ENCODE assay signal across 11 cellular contexts in genomic region chr2:128261245-128262128, GRCh38. TPM values are rescaled to one million over a fixed set of nuclear protein-coding genes. Genes with fewer than 3 reads are reported as not detected.
DNase-seq lines count a peak whose midpoint lies in the region; ATAC-seq and TF ChIP-seq lines count a peak whose summit lies in the region.
"Had no signal": no experiment of that assay in that cellular context is flagged by ENCODE, and none has a peak within 500 bp of the region (broad histone marks: within the 10 kb centered on the region; RNA-seq: fewer than 3 reads in every experiment).

No MANE protein-coding gene starts in this region.

- TF ChIP-seq CTCF in mucosa of descending colon (IDR thresholded peaks at IDR 0.05): no peak

- H3K36me3 ChIP-seq in esophagus (ENCODE audit: control insufficient read depth in 2 of 2, insufficient read depth in 2 of 2, low read length in 1 of 2): peaks cover 0 to 4% of the 10 kb centered on the region in 2 donors
- H3K36me3 ChIP-seq in neuronal stem cell (replicated peaks in 1 of 2; ENCODE audit: control insufficient read depth in 2 of 2, insufficient read depth in 2 of 2, low read length in 2 of 2): peaks cover 0 to 9% of the 10 kb centered on the region in 2 donors
- H3K36me3 ChIP-seq in mucosa of descending colon (ENCODE audit: low read depth): no peaks in the 10 kb centered on the region
- H3K36me3 ChIP-seq: heart left ventricle had no signal

- H3K4me3 ChIP-seq in esophagus (ENCODE audit: low read depth in 1 of 2, low read length in 2 of 2) (no peak overlapping the region), neuronal stem cell (ENCODE audit: low read length in 2 of 2) (no peak overlapping the region), mucosa of descending colon (no peak overlapping the region)
- H3K4me3 ChIP-seq: BLaER1 had no signal

- peak overlapping the region; percentile 99 for H2BK12ac ChIP-seq in neuronal stem cell (ENCODE audit: low read length)

- ATAC-seq in mucosa of descending colon (no peak), GM18907 (IDR thresholded peaks at IDR 0.05; ENCODE audit: unreplicated experiment) (no peak), GM21737 (IDR thresholded peaks at IDR 0.05; ENCODE audit: unreplicated experiment) (no peak)

- peak overlapping the region; percentile 71 for H3K14ac ChIP-seq in neuronal stem cell (ENCODE audit: low read length)

- intact Hi-C loops in mucosa of descending colon (cut with DNase I, micrococcal nuclease): no loop called here

- no peaks in the 10 kb centered on the region for H3K9me3 ChIP-seq in esophagus (ENCODE audit: control insufficient read depth in 2 of 2, insufficient read depth in 1 of 2, low read depth in 1 of 2, low read length in 1 of 2)
- H3K9me3 ChIP-seq in neuronal stem cell (replicated peaks in 1 of 2; ENCODE audit: control insufficient read depth in 2 of 2, insufficient read depth in 1 of 2, low read depth in 1 of 2, low read length in 2 of 2): no peaks in the 10 kb centered on the region
- no peaks in the 10 kb centered on the region for H3K9me3 ChIP-seq in mucosa of descending colon
- H3K9me3 ChIP-seq: BLaER1 had no signal

- H3K27ac ChIP-seq in esophagus (ENCODE audit: low read depth in 2 of 2, low read length in 1 of 2) (peak overlapping the region; percentile 3 to 70), neuronal stem cell (replicated peaks; ENCODE audit: low read length) (peak overlapping the region; percentile 98)
- H3K27ac ChIP-seq: BLaER1 had no signal

- peaks cover 0 to 6% of the 10 kb centered on the region in 2 donors for H3K4me1 ChIP-seq in esophagus (ENCODE audit: control insufficient read depth in 2 of 2, insufficient read depth in 2 of 2, low read length in 1 of 2)
- H3K4me1 ChIP-seq in neuronal stem cell (ENCODE audit: control insufficient read depth in 2 of 2, insufficient read depth in 1 of 2, low read depth in 1 of 2, low read length in 2 of 2): peaks cover 15 to 19% of the 10 kb centered on the region in 2 donors
- H3K4me1 ChIP-seq in mucosa of descending colon (ENCODE audit: low read depth): peaks cover 4% of the 10 kb centered on the region

- peak overlapping the region; percentile 96 for H2BK120ac ChIP-seq in neuronal stem cell (ENCODE audit: low read depth, low read length)

- H3K79me1 ChIP-seq in neuronal stem cell (ENCODE audit: low read depth, low read length): no peaks in the 10 kb centered on the region

- H3K4me2 ChIP-seq in neuronal stem cell (ENCODE audit: insufficient read depth, low read length, poor library complexity, severe bottlenecking): peak overlapping the region; percentile 33
- H3K4me2 ChIP-seq: BLaER1 had no signal

- H2BK5ac ChIP-seq in neuronal stem cell (ENCODE audit: low read length): peak overlapping the region; percentile 99

- H4K8ac ChIP-seq in neuronal stem cell (ENCODE audit: low read depth, low read length): peak overlapping the region; percentile 82

- H3K4ac ChIP-seq in neuronal stem cell (ENCODE audit: low read length): peak overlapping the region; percentile 99

- H3K18ac ChIP-seq in neuronal stem cell (ENCODE audit: low read length): peak overlapping the region; percentile 99

- WGBS in esophagus, 2 donors: 65 to 68% methylated on average over 26 of the region's 26 CpGs
- WGBS in neuronal stem cell (ENCODE audit: extremely low coverage in 2 of 2, insufficient read length in 2 of 2, insufficient replicate concordance in 1 of 2), 2 donors: no CpG with 5 or more reads among the region's 26 CpGs

- peak overlapping the region; percentile 95 for H3K23ac ChIP-seq in neuronal stem cell (ENCODE audit: low read depth, low read length, poor library complexity)

- H2AK5ac ChIP-seq in neuronal stem cell (ENCODE audit: low read depth, low read length): peak overlapping the region; percentile 100

- peak overlapping the region; percentile 94 for H2AFZ ChIP-seq in neuronal stem cell (ENCODE audit: low read length)

- no peaks in the 10 kb centered on the region for H3K27me3 ChIP-seq in esophagus (ENCODE audit: control insufficient read depth in 1 of 2, insufficient read depth in 2 of 2, low read length in 2 of 2)
- H3K27me3 ChIP-seq in neuronal stem cell (ENCODE audit: control insufficient read depth in 3 of 3, insufficient read depth in 3 of 3, low read depth in 1 of 3, low read length in 3 of 3): no peaks in the 10 kb centered on the region
- H3K27me3 ChIP-seq: BLaER1, heart left ventricle had no signal

- H2BK15ac ChIP-seq in neuronal stem cell (ENCODE audit: low read length): peak overlapping the region; percentile 99

- peak overlapping the region; percentile 84 for H3K9ac ChIP-seq in neuronal stem cell (ENCODE audit: low read depth, low read length, poor library complexity)
- H3K9ac ChIP-seq: BLaER1 had no signal

- H4K91ac ChIP-seq in neuronal stem cell (ENCODE audit: low read depth, low read length, poor library complexity): peak overlapping the region; percentile 99

- DNase-seq in AG20443 (ENCODE audit: low spot score): peak; percentile 10
- peak; percentile 34 for DNase-seq in NCI-H345 treated with DMSO at 0.1 percent for 48 hours (lab: John Stamatoyannopoulos, UW; ENCODE audit: unreplicated experiment)
- no peak for DNase-seq in neuronal stem cell (ENCODE audit: low spot score)
- DNase-seq in mucosa of descending colon: no peak
- no peak for DNase-seq in DMS79 treated with DMSO at 0.1 percent for 48 hours (lab: John Stamatoyannopoulos, UW)
- DNase-seq: NCI-H1694 had no signal

RNA-seq across cellular contexts. Expression of gene HS6ST1, which starts 57.2 kb away (rescaled TPM):
- polyA plus RNA-seq in esophagus: 10 to 100 TPM; 23.1 to 29.9 TPM
- polyA plus RNA-seq in neuronal stem cell (2013, experiment 1 of 2): 32.8 TPM
- polyA plus RNA-seq in neuronal stem cell (2013, experiment 2 of 2): 32.8 TPM
- 10 to 100 TPM; 30.8 to 39.6 (median 32.2) TPM for total RNA-seq in mucosa of descending colon

Comparison
In these comparisons a context has a peak if more than half of its experiments do, and no peak if none do; other contexts are left out.
1. DNase-seq: peak in AG20443 (single experiment) and NCI-H345 treated with DMSO at 0.1 percent for 48 hours (single experiment); none in neuronal stem cell (single experiment), mucosa of descending colon (0 of 3) and DMS79 treated with DMSO at 0.1 percent for 48 hours (single experiment).